ENCODE assay signal across 1 cellular context in the genomic region with DNA sequence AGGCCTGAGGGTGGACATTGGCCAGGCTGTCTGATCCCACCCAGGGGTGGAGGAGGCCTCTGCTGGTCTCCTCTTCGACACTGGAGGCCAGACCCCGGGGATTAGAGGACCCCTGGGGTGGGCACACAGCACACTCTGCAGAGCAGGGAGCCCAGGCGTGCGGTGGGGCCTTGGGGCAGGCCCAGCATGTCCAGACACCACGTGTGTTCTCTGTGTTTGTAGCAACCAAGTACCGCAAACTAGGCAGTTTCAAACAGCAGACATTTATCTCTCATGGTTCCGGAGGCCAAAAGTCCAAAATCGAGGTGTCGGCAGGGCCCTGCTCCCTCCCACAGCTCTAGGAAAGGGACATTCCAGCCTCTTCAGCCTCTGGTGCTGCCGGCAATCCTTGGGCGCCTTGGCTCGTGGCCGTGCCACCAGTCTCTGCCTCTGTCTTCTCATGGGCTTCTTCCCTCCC.
TF ChIP-seq lines count a peak whose summit lies in the region.

No MANE protein-coding gene starts in this region.

TF ChIP-seq in HepG2, 621 proteins besides CTCF, POLR2A, EP300 and RAD21 (continued from another document and continues in another):
- TF ChIP-seq, protein P1, sequence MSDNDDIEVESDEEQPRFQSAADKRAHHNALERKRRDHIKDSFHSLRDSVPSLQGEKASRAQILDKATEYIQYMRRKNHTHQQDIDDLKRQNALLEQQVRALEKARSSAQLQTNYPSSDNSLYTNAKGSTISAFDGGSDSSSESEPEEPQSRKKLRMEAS (IDR thresholded peaks at IDR 0.05): peak; percentile 92
- TF ChIP-seq KLF13 (CRISPR knock-in tag; IDR thresholded peaks at IDR 0.05): no peak
- TF ChIP-seq CEBPG (CRISPR knock-in tag; IDR thresholded peaks at IDR 0.05): no peak
- TF ChIP-seq ZSCAN21 (CRISPR knock-in tag; IDR thresholded peaks at IDR 0.05; ENCODE audit: borderline replicate concordance): no peak; the same call in 1 of the 2 replicates
- no peak for TF ChIP-seq CREM (IDR thresholded peaks at IDR 0.05)
- TF ChIP-seq CREM (CRISPR knock-in tag; IDR thresholded peaks at IDR 0.05): no peak
- TF ChIP-seq CHD2 (IDR thresholded peaks at IDR 0.05; ENCODE audit: low read depth, low read length): no peak
- no peak for TF ChIP-seq CBX1 (IDR thresholded peaks at IDR 0.05; ENCODE audit: low read depth)
- no peak for TF ChIP-seq JUNB (CRISPR knock-in tag; IDR thresholded peaks at IDR 0.05; ENCODE audit: borderline replicate concordance)
- TF ChIP-seq ZNF577 (CRISPR knock-in tag; IDR thresholded peaks at IDR 0.05; ENCODE audit: borderline replicate concordance, low read depth): no peak
- no peak for TF ChIP-seq REL (CRISPR knock-in tag; conservative IDR thresholded peaks at IDR 0.05)
- no peak for TF ChIP-seq ZNF263 (CRISPR knock-in tag; IDR thresholded peaks at IDR 0.05)
- 0 out of 2 replicates have a peak, but pooled peaks have one; percentile 39 for TF ChIP-seq ZNF431 (CRISPR knock-in tag; IDR thresholded peaks at IDR 0.05; ENCODE audit: borderline replicate concordance, low read depth)
- no peak for TF ChIP-seq FOXP1 (IDR thresholded peaks at IDR 0.05)
- TF ChIP-seq FOXP1 (CRISPR knock-in tag; IDR thresholded peaks at IDR 0.05): no peak
- TF ChIP-seq, protein P2, sequence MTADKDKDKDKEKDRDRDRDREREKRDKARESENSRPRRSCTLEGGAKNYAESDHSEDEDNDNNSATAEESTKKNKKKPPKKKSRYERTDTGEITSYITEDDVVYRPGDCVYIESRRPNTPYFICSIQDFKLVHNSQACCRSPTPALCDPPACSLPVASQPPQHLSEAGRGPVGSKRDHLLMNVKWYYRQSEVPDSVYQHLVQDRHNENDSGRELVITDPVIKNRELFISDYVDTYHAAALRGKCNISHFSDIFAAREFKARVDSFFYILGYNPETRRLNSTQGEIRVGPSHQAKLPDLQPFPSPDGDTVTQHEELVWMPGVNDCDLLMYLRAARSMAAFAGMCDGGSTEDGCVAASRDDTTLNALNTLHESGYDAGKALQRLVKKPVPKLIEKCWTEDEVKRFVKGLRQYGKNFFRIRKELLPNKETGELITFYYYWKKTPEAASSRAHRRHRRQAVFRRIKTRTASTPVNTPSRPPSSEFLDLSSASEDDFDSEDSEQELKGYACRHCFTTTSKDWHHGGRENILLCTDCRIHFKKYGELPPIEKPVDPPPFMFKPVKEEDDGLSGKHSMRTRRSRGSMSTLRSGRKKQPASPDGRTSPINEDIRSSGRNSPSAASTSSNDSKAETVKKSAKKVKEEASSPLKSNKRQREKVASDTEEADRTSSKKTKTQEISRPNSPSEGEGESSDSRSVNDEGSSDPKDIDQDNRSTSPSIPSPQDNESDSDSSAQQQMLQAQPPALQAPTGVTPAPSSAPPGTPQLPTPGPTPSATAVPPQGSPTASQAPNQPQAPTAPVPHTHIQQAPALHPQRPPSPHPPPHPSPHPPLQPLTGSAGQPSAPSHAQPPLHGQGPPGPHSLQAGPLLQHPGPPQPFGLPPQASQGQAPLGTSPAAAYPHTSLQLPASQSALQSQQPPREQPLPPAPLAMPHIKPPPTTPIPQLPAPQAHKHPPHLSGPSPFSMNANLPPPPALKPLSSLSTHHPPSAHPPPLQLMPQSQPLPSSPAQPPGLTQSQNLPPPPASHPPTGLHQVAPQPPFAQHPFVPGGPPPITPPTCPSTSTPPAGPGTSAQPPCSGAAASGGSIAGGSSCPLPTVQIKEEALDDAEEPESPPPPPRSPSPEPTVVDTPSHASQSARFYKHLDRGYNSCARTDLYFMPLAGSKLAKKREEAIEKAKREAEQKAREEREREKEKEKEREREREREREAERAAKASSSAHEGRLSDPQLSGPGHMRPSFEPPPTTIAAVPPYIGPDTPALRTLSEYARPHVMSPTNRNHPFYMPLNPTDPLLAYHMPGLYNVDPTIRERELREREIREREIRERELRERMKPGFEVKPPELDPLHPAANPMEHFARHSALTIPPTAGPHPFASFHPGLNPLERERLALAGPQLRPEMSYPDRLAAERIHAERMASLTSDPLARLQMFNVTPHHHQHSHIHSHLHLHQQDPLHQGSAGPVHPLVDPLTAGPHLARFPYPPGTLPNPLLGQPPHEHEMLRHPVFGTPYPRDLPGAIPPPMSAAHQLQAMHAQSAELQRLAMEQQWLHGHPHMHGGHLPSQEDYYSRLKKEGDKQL (CRISPR knock-in tag; IDR thresholded peaks at IDR 0.05; ENCODE audit: low read depth): no peak
- TF ChIP-seq NR2C2 (CRISPR knock-in tag; IDR thresholded peaks at IDR 0.05; ENCODE audit: borderline replicate concordance): no peak
- TF ChIP-seq, protein P3, sequence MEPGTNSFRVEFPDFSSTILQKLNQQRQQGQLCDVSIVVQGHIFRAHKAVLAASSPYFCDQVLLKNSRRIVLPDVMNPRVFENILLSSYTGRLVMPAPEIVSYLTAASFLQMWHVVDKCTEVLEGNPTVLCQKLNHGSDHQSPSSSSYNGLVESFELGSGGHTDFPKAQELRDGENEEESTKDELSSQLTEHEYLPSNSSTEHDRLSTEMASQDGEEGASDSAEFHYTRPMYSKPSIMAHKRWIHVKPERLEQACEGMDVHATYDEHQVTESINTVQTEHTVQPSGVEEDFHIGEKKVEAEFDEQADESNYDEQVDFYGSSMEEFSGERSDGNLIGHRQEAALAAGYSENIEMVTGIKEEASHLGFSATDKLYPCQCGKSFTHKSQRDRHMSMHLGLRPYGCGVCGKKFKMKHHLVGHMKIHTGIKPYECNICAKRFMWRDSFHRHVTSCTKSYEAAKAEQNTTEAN (CRISPR knock-in tag; conservative IDR thresholded peaks at IDR 0.05): no peak
- TF ChIP-seq NFE2 (CRISPR knock-in tag; IDR thresholded peaks at IDR 0.05): no peak
- TF ChIP-seq, protein P4, sequence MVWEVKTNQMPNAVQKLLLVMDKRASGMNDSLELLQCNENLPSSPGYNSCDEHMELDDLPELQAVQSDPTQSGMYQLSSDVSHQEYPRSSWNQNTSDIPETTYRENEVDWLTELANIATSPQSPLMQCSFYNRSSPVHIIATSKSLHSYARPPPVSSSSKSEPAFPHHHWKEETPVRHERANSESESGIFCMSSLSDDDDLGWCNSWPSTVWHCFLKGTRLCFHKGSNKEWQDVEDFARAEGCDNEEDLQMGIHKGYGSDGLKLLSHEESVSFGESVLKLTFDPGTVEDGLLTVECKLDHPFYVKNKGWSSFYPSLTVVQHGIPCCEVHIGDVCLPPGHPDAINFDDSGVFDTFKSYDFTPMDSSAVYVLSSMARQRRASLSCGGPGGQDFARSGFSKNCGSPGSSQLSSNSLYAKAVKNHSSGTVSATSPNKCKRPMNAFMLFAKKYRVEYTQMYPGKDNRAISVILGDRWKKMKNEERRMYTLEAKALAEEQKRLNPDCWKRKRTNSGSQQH (CRISPR knock-in tag; IDR thresholded peaks at IDR 0.05; ENCODE audit: low read depth): no peak
- TF ChIP-seq PHF5A (CRISPR knock-in tag; IDR thresholded peaks at IDR 0.05; ENCODE audit: low read depth, unreplicated experiment): no peak
- TF ChIP-seq ZNF790 (CRISPR knock-in tag; IDR thresholded peaks at IDR 0.05; ENCODE audit: borderline replicate concordance): no peak
- TF ChIP-seq ZNF598 (CRISPR knock-in tag; IDR thresholded peaks at IDR 0.05; ENCODE audit: borderline replicate concordance): no peak
- no peak for TF ChIP-seq RAD51 (IDR thresholded peaks at IDR 0.05; ENCODE audit: borderline replicate concordance)
- no peak for TF ChIP-seq ZNF546 (CRISPR knock-in tag; conservative IDR thresholded peaks at IDR 0.05)
- no peak for TF ChIP-seq ZNF138 (CRISPR knock-in tag; IDR thresholded peaks at IDR 0.05; ENCODE audit: low read depth)
- TF ChIP-seq SKI (IDR thresholded peaks at IDR 0.05; ENCODE audit: partially characterized antibody): peak; percentile 60
- TF ChIP-seq, protein P5, sequence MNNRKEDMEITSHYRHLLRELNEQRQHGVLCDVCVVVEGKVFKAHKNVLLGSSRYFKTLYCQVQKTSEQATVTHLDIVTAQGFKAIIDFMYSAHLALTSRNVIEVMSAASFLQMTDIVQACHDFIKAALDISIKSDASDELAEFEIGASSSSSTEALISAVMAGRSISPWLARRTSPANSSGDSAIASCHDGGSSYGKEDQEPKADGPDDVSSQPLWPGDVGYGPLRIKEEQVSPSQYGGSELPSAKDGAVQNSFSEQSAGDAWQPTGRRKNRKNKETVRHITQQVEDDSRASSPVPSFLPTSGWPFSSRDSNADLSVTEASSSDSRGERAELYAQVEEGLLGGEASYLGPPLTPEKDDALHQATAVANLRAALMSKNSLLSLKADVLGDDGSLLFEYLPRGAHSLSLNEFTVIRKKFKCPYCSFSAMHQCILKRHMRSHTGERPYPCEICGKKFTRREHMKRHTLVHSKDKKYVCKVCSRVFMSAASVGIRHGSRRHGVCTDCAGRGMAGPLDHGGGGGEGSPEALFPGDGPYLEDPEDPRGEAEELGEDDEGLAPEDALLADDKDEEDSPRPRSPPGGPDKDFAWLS (CRISPR knock-in tag; IDR thresholded peaks at IDR 0.05; ENCODE audit: borderline replicate concordance): no peak
- TF ChIP-seq ZNF543 (CRISPR knock-in tag; IDR thresholded peaks at IDR 0.05): no peak
- no peak for TF ChIP-seq FOXA1 (IDR thresholded peaks at IDR 0.05)
- TF ChIP-seq FOXA1 (CRISPR knock-in tag; IDR thresholded peaks at IDR 0.05): no peak
- TF ChIP-seq ZSCAN25 (CRISPR knock-in tag; IDR thresholded peaks at IDR 0.05): peak; percentile 16; the same call in 1 of the 2 replicates
- TF ChIP-seq ZNF775 (CRISPR knock-in tag; IDR thresholded peaks at IDR 0.05; ENCODE audit: borderline replicate concordance): no peak
- no peak for TF ChIP-seq PTBP1 (IDR thresholded peaks at IDR 0.05; ENCODE audit: low read depth, low read length, poor library complexity, severe bottlenecking)
- no peak for TF ChIP-seq PPARG (CRISPR knock-in tag; conservative IDR thresholded peaks at IDR 0.05)
- no peak for TF ChIP-seq RFXAP (CRISPR knock-in tag; IDR thresholded peaks at IDR 0.05; ENCODE audit: borderline replicate concordance)
- TF ChIP-seq ZFX (CRISPR knock-in tag; IDR thresholded peaks at IDR 0.05; ENCODE audit: low read depth): peak; percentile 81
- TF ChIP-seq TEAD3 (CRISPR knock-in tag; optimal IDR thresholded peaks at IDR 0.05; ENCODE audit: borderline replicate concordance): peak; percentile 86
- TF ChIP-seq ZBTB8A (CRISPR knock-in tag; IDR thresholded peaks at IDR 0.05; ENCODE audit: borderline replicate concordance, low read depth): no peak
- TF ChIP-seq, protein P6, sequence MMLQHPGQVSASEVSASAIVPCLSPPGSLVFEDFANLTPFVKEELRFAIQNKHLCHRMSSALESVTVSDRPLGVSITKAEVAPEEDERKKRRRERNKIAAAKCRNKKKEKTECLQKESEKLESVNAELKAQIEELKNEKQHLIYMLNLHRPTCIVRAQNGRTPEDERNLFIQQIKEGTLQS (CRISPR knock-in tag; IDR thresholded peaks at IDR 0.05): no peak
- TF ChIP-seq, protein P7, sequence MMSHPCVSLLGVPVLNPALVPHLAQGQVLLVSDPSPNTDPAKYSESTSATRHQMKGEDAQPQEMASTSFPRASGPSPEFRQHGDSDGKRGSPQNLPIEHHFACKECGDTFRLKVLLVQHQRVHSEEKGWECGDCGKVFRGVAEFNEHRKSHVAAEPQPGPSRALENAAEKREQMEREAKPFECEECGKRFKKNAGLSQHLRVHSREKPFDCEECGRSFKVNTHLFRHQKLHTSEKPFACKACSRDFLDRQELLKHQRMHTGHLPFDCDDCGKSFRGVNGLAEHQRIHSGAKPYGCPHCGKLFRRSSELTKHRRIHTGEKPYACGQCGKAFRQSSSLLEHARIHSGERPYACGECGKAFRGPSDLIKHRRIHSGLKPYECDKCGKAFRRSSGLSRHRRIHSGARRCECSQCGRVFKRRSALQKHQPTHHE (CRISPR knock-in tag; IDR thresholded peaks at IDR 0.05; ENCODE audit: borderline replicate concordance): no peak
- no peak for TF ChIP-seq ZNF549 (CRISPR knock-in tag; IDR thresholded peaks at IDR 0.05)
- TF ChIP-seq TGIF2 (CRISPR knock-in tag; IDR thresholded peaks at IDR 0.05): no peak
- no peak for TF ChIP-seq HIVEP1 (CRISPR knock-in tag; IDR thresholded peaks at IDR 0.05)
- TF ChIP-seq ZNF776 (CRISPR knock-in tag; IDR thresholded peaks at IDR 0.05): no peak
- TF ChIP-seq CEBPB (IDR thresholded peaks at IDR 0.05; ENCODE audit: borderline replicate concordance, low read depth, low read length): no peak
- TF ChIP-seq, protein P8, sequence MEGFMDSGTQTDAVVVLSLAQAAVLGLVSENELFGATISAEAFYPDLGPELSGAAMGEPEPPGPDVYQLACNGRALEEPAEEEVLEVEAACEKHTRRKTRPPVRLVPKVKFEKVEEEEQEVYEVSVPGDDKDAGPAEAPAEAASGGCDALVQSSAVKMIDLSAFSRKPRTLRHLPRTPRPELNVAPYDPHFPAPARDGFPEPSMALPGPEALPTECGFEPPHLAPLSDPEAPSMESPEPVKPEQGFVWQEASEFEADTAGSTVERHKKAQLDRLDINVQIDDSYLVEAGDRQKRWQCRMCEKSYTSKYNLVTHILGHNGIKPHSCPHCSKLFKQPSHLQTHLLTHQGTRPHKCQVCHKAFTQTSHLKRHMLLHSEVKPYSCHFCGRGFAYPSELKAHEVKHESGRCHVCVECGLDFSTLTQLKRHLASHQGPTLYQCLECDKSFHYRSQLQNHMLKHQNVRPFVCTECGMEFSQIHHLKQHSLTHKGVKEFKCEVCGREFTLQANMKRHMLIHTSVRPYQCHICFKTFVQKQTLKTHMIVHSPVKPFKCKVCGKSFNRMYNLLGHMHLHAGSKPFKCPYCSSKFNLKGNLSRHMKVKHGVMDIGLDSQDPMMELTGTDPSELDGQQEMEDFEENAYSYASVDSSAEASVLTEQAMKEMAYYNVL (CRISPR knock-in tag; IDR thresholded peaks at IDR 0.05; ENCODE audit: borderline replicate concordance): no peak
- TF ChIP-seq BORCS8-MEF2B (CRISPR knock-in tag; IDR thresholded peaks at IDR 0.05): no peak
- TF ChIP-seq ZNF569 (CRISPR knock-in tag; IDR thresholded peaks at IDR 0.05; ENCODE audit: borderline replicate concordance): no peak
- TF ChIP-seq ZNF879 (CRISPR knock-in tag; IDR thresholded peaks at IDR 0.05): no peak
- 0 out of 2 replicates have a peak, but pooled peaks have one; percentile 23 for TF ChIP-seq ERF (CRISPR knock-in tag; IDR thresholded peaks at IDR 0.05)
- no peak for TF ChIP-seq HMGA1 (CRISPR knock-in tag; conservative IDR thresholded peaks at IDR 0.05)
- TF ChIP-seq CBX2 (IDR thresholded peaks at IDR 0.05; ENCODE audit: low read depth, low read length): no peak
- no peak for TF ChIP-seq CBX2 (CRISPR knock-in tag; IDR thresholded peaks at IDR 0.05; ENCODE audit: low read depth)
